8 cellular contexts compared by ENCODE assay signal in the genomic region with DNA sequence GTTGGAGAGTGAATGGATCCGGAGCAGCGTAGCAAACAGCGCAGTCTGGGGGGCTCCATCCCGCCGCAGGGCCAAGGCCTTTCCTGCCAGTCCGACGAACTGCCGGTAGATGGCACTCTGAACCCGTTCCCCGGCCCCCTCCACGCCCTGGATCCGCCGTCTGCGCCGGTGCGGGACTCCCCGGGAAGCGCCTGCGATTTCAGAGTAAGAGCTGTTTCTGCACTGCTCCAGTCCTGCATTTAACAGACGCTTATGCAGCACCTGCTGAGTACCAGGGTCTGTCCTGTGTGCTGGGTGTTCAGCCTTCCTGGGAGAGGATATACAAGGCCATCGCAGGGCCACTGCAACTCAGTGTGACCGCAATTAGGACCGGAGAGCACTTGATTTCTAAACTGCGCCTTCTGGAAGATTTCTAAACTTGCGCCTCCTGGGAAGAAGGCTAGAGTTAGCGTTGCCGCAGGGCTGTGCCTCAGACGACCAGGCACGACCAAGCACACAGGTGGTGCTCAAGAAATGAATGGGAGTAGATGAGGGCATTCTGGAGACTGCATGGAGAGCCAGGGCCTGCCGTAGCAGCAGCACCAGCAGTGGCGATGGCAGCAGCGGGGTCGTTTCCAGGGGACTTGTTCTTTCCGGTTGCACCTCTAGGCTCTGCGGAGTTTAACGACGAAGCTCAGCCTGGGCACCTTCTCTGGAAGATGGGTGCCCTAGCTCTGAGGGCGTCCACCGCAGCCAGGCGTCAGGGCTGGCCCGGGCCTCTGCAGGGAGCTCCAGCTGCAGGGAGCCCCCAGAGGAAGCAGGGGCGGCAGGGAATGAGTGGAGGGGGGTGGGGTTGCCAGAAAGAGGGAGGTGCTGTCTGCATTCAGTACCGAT. TPM values are rescaled to one million over a fixed set of nuclear protein-coding genes. Genes with fewer than 3 reads are reported as not detected.
DNase-seq lines count a peak whose midpoint lies in the region; ATAC-seq and FAIRE-seq lines count a peak whose summit lies in the region.

No MANE protein-coding gene starts in this region.

- H2AK5ac ChIP-seq in neuronal stem cell (ENCODE audit: low read depth, low read length) = peak overlapping the region; percentile 41

- H3K9me3 Mint-ChIP-seq in activated T-helper 17 cell treated with anti-CD3 and anti-CD28 coated beads, Interleukin-2, amount 50 U/mL, for 72 hours = no peaks in the 10 kb centered on the region

- H4K91ac ChIP-seq in neuronal stem cell (ENCODE audit: low read depth, low read length, poor library complexity) = no peak overlapping the region

- peaks cover 0 to 2% of the 10 kb centered on the region in 2 donors for H3K36me3 ChIP-seq in neuronal stem cell (replicated peaks in 1 of 2; ENCODE audit: control insufficient read depth in 2 of 2, insufficient read depth in 2 of 2, low read length in 2 of 2)
- H3K36me3 ChIP-seq in subcutaneous abdominal adipose tissue (ENCODE audit: control insufficient read depth in 5 of 5, insufficient read depth in 5 of 5, low read length in 5 of 5) = no peaks in the 10 kb centered on the region

- H3K79me1 ChIP-seq in neuronal stem cell (ENCODE audit: low read depth, low read length) = no peaks in the 10 kb centered on the region

- peaks cover 0 to 2% of the 10 kb centered on the region in 2 donors for H3K9me3 ChIP-seq in neuronal stem cell (replicated peaks in 1 of 2; ENCODE audit: control insufficient read depth in 2 of 2, insufficient read depth in 1 of 2, low read depth in 1 of 2, low read length in 2 of 2)
- no peaks in the 10 kb centered on the region for H3K9me3 ChIP-seq in subcutaneous abdominal adipose tissue (ENCODE audit: control insufficient read depth in 5 of 5, low read length in 5 of 5)

- peak; percentile 85 for ATAC-seq in activated T-helper 17 cell treated with anti-CD3 and anti-CD28 coated beads, Interleukin-2, amount 50 U/mL, for 72 hours (replicated peaks)

- no peak overlapping the region for H4K8ac ChIP-seq in neuronal stem cell (ENCODE audit: low read depth, low read length)

- no peaks in the 10 kb centered on the region for H3K36me3 Mint-ChIP-seq in activated T-helper 17 cell treated with anti-CD3 and anti-CD28 coated beads, Interleukin-2, amount 50 U/mL, for 72 hours (ENCODE audit: low read depth)

- H2BK5ac ChIP-seq in neuronal stem cell (ENCODE audit: low read length) = no peak overlapping the region

- peak overlapping the region; percentile 49 for H3K18ac ChIP-seq in neuronal stem cell (ENCODE audit: low read length)

- peak; percentile 95 for DNase-seq in AG20443 (ENCODE audit: low spot score)
- DNase-seq in GM19239 (ENCODE audit: insufficient read length, low spot score) = peak; percentile 71
- peak; percentile 79 for DNase-seq in HuH-7 (ENCODE audit: low spot score)
- DNase-seq in RKO (ENCODE audit: low spot score) = peak; percentile 41
- peak; percentile 29 for DNase-seq in fibroblast of the conjunctiva (ENCODE audit: low read depth)
- DNase-seq in neuronal stem cell (ENCODE audit: low spot score) = peak; percentile 77

- H3K27ac Mint-ChIP-seq in activated T-helper 17 cell treated with anti-CD3 and anti-CD28 coated beads, Interleukin-2, amount 50 U/mL, for 72 hours = no peak overlapping the region

- peaks cover 4 to 9% of the 10 kb centered on the region in 2 donors for H3K4me1 ChIP-seq in neuronal stem cell (ENCODE audit: control insufficient read depth in 2 of 2, insufficient read depth in 1 of 2, low read depth in 1 of 2, low read length in 2 of 2)
- peaks cover 0 to 10% (median 6%) of the 10 kb centered on the region in 5 donors for H3K4me1 ChIP-seq in subcutaneous abdominal adipose tissue (ENCODE audit: control insufficient read depth in 5 of 5, insufficient read depth in 5 of 5, low read length in 5 of 5)

- H3K4me3 Mint-ChIP-seq in activated T-helper 17 cell treated with anti-CD3 and anti-CD28 coated beads, Interleukin-2, amount 50 U/mL, for 72 hours = peak overlapping the region; percentile 54

- no peak overlapping the region for H3K27ac ChIP-seq in neuronal stem cell (replicated peaks; ENCODE audit: low read length)
- no peak overlapping the region for H3K27ac ChIP-seq in subcutaneous abdominal adipose tissue (ENCODE audit: low read depth, low read length)

- H3K9ac ChIP-seq in neuronal stem cell (ENCODE audit: low read depth, low read length, poor library complexity) = peak overlapping the region; percentile 63
- peak overlapping the region in 3 of 5 donors; percentile 7 to 49 (median 48) for H3K9ac ChIP-seq in subcutaneous abdominal adipose tissue (ENCODE audit: low read length in 5 of 5)

- peak overlapping the region; percentile 63 for H2BK12ac ChIP-seq in neuronal stem cell (ENCODE audit: low read length)

- H3K14ac ChIP-seq in neuronal stem cell (ENCODE audit: low read length) = no peak overlapping the region

- FAIRE-seq in GM19239 (lab: Jason Lieb, UNC) = no peak

- no peak overlapping the region for H2BK120ac ChIP-seq in neuronal stem cell (ENCODE audit: low read depth, low read length)

- H3K23ac ChIP-seq in neuronal stem cell (ENCODE audit: low read depth, low read length, poor library complexity) = peak overlapping the region; percentile 83

- H3K4me3 ChIP-seq in neuronal stem cell (ENCODE audit: low read length in 2 of 2) (peak overlapping the region in 1 of 2 donors; percentile 59), subcutaneous abdominal adipose tissue (ENCODE audit: low read depth in 1 of 5, low read length in 5 of 5) (peak overlapping the region; percentile 43 to 81 (median 57))

- H3K27me3 ChIP-seq in neuronal stem cell (ENCODE audit: control insufficient read depth in 3 of 3, insufficient read depth in 3 of 3, low read depth in 1 of 3, low read length in 3 of 3) (peaks cover 14 to 82% (median 73%) of the 10 kb centered on the region in 3 experiments), subcutaneous abdominal adipose tissue (ENCODE audit: control insufficient read depth in 5 of 5, insufficient read depth in 4 of 5, low read length in 5 of 5) (peaks cover 0 to 24% (median 15%) of the 10 kb centered on the region in 5 donors)

- H3K27me3 Mint-ChIP-seq in activated T-helper 17 cell treated with anti-CD3 and anti-CD28 coated beads, Interleukin-2, amount 50 U/mL, for 72 hours = peaks cover 39% of the 10 kb centered on the region

- no peak overlapping the region for H3K4ac ChIP-seq in neuronal stem cell (ENCODE audit: low read length)

- peak overlapping the region; percentile 55 for H3K4me2 ChIP-seq in neuronal stem cell (ENCODE audit: insufficient read depth, low read length, poor library complexity, severe bottlenecking)

- H2AFZ ChIP-seq in neuronal stem cell (ENCODE audit: low read length) = peak overlapping the region; percentile 86

- peak overlapping the region; percentile 10 for H2BK15ac ChIP-seq in neuronal stem cell (ENCODE audit: low read length)

- WGBS in neuronal stem cell (ENCODE audit: extremely low coverage in 2 of 2, insufficient read length in 2 of 2, insufficient replicate concordance in 1 of 2), 2 donors = no CpG with 5 or more reads among the region's 43 CpGs

- H3K4me1 Mint-ChIP-seq in activated T-helper 17 cell treated with anti-CD3 and anti-CD28 coated beads, Interleukin-2, amount 50 U/mL, for 72 hours = no peaks in the 10 kb centered on the region

RNA-seq across cellular contexts. Expression of a gene that starts 14.3 kb away (rescaled TPM):
- total RNA-seq in activated T-helper 17 cell treated with anti-CD3 and anti-CD28 coated beads, Interleukin-2, amount 50 U/mL, for 72 hours = not detected
- not detected for polyA plus RNA-seq in neuronal stem cell (2013, experiment 1 of 2)
- not detected for polyA plus RNA-seq in neuronal stem cell (2013, experiment 2 of 2)

RNA-seq across cellular contexts. Expression of a gene that starts 19.3 kb away (rescaled TPM):
- total RNA-seq in activated T-helper 17 cell treated with anti-CD3 and anti-CD28 coated beads, Interleukin-2, amount 50 U/mL, for 72 hours = not detected
- polyA plus RNA-seq in neuronal stem cell (2013, experiment 1 of 2) = not detected
- not detected for polyA plus RNA-seq in neuronal stem cell (2013, experiment 2 of 2)

Comparison
In these comparisons a context has a peak if more than half of its experiments do, and no peak if none do; other contexts are left out.
1. DNase-seq: peak in every context shown above with its lines; median percentile 95 in AG20443; 79 in HuH-7; 77 in neuronal stem cell; 71 in GM19239; 41 in RKO; 29 in fibroblast of the conjunctiva.